In genomic region chr12:119916111-119916510, GRCh38 we compare ENCODE assay signal across 8 cellular contexts. TPM values are rescaled to one million over a fixed set of nuclear protein-coding genes. Genes with fewer than 3 reads are reported as not detected.
"Had no signal": no experiment of that assay in that cellular context is flagged by ENCODE, and none has a peak within 500 bp of the region (broad histone marks: within the 10 kb centered on the region; RNA-seq: fewer than 3 reads in every experiment).

No MANE protein-coding gene starts in this region.

- ATAC-seq: GM23338, HCT116, HepG2 had no signal

- H3K4me1 ChIP-seq: HAP-1 had no signal

- H3K27ac Mint-ChIP-seq: GM23338, HFFc6, IgD-negative memory B cell had no signal

- H3K4me2 ChIP-seq: GM23338 had no signal

- H3K36me3 ChIP-seq: HAP-1 had no signal

- H3K9me3 ChIP-seq: HAP-1 had no signal

- H2AFZ ChIP-seq: GM23338 had no signal

- H3K4me3 Mint-ChIP-seq: GM23338, HFFc6, IgD-negative memory B cell had no signal

- DNase-seq: H7, HFFc6 had no signal

- H3K4me3 ChIP-seq: GM23338, HAP-1 had no signal

- H3K27ac ChIP-seq: HL-60 had no signal

- H3K36me3 Mint-ChIP-seq: IgD-negative memory B cell had no signal

- H3K9me3 Mint-ChIP-seq: HFFc6, IgD-negative memory B cell had no signal

RNA-seq across cellular contexts. Expression of gene CIT, which starts 39.0 kb away (rescaled TPM):
- polyA plus RNA-seq: IgD-negative memory B cell had no signal
